ENCODE assay signal across 13 cellular contexts in genomic region chr9:15697459-15697858, GRCh38.
DNase-seq lines count a peak whose midpoint lies in the region; ATAC-seq and TF ChIP-seq lines count a peak whose summit lies in the region.
"Had no signal": no experiment of that assay in that cellular context is flagged by ENCODE, and none has a peak within 500 bp of the region (broad histone marks: within the 10 kb centered on the region; RNA-seq: fewer than 3 reads in every experiment).

No MANE protein-coding gene starts in this region.

- no peak overlapping the region for H3K4me3 ChIP-seq in cardiac fibroblast (replicated peaks in 1 of 2; ENCODE audit: low read depth in 2 of 2, low read length in 2 of 2)
- H3K4me3 ChIP-seq: left ventricle myocardium inferior had no signal

- no peak for TF ChIP-seq CTCF in cardiac fibroblast (IDR thresholded peaks at IDR 0.05; ENCODE audit: low read depth, low read length)

- peak; percentile 87 for DNase-seq in EL
- peak; percentile 63 for DNase-seq in NCI-H226
- peak; percentile 46 to 80 for DNase-seq in cardiac fibroblast (ENCODE audit: low read depth in 2 of 2)
- peak; percentile 34 for DNase-seq in non-pigmented ciliary epithelial cell (ENCODE audit: low read depth)
- no peak for DNase-seq in Right ventricle myocardium inferior (ENCODE audit: missing footprints)
- no peak for DNase-seq in OCI-M2 (lab: John Stamatoyannopoulos, UW; ENCODE audit: unreplicated experiment)
- DNase-seq: GDM1, left ventricle myocardium inferior, NCI-H1930, posterior cingulate gyrus, SHP77 had no signal

- intact Hi-C loops in Right ventricle myocardium inferior (cut with DNase I) = no loop called here

- ATAC-seq in HG02588 (IDR thresholded peaks at IDR 0.05; ENCODE audit: unreplicated experiment) (no peak), Right ventricle myocardium inferior (no peak), GM19035 (IDR thresholded peaks at IDR 0.05; ENCODE audit: unreplicated experiment) (no peak)

Comparison
In these comparisons a context has a peak if more than half of its experiments do, and no peak if none do; other contexts are left out.
1. DNase-seq: peak in EL (single experiment), NCI-H226 (single experiment), cardiac fibroblast (2 of 2) and non-pigmented ciliary epithelial cell (single experiment); none in Right ventricle myocardium inferior (single experiment) and OCI-M2 (single experiment).